In the genomic region with DNA sequence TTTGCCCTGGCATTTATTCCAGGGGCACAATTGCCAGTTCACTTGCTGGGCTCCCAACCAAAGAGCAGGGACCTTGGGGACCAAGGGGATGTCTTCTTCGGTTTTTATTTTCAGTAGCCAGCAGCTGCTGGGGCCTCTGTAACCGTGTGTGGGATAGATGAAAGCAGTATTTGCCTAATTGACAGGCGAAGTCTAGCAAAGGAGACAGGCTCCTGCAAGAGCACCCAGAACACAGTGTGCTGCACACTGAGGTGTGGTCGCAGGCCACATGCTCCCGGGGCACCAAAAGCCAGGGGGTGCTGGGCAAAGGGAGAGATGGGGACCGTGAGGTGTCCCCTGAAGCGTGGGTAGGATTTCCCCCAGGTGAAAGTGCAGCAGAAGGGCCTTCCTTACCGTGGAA, we compare ENCODE assay signal across 17 cellular contexts. TPM values are rescaled to one million over a fixed set of nuclear protein-coding genes. Genes with fewer than 3 reads are reported as not detected.
"Had no signal": no experiment of that assay in that cellular context is flagged by ENCODE, and none has a peak within 500 bp of the region (broad histone marks: within the 10 kb centered on the region; RNA-seq: fewer than 3 reads in every experiment).

No MANE protein-coding gene starts in this region.

- H3K4me3 ChIP-seq: lower lobe of right lung, right atrium auricular region, smooth muscle cell, suprapubic skin had no signal

- H3K27me3 Mint-ChIP-seq: activated T-cell treated with anti-CD3 and anti-CD28 coated beads, Interleukin-2, amount 50 U/mL, for 24 hours had no signal

- H3K36me3 Mint-ChIP-seq: activated naive CD4-positive, alpha-beta T cell treated with anti-CD3 and anti-CD28 coated beads, Interleukin-2, amount 50 U/mL, for 72 hours; immature natural killer cell; naive thymus-derived CD4-positive, alpha-beta T cell; type B pancreatic cell had no signal

- H3K9me3 ChIP-seq: lower lobe of right lung, neutrophil, right atrium auricular region, suprapubic skin had no signal

- H3K27ac ChIP-seq: brain microvascular endothelial cell, lower lobe of right lung, neutrophil, right atrium auricular region, suprapubic skin had no signal

- H3K27ac Mint-ChIP-seq: activated naive CD4-positive, alpha-beta T cell treated with anti-CD3 and anti-CD28 coated beads, Interleukin-2, amount 50 U/mL, for 72 hours; activated T-cell treated with anti-CD3 and anti-CD28 coated beads, Interleukin-2, amount 50 U/mL, for 24 hours; T-helper 1 cell treated with Interleukin-12 subunit alpha and Interleukin-12 subunit beta and Interleukin-4 antibody, amounts not matched to agents 30 μg/mL and 1 μg/mL, for 36 hours; type B pancreatic cell had no signal

- H3K4me2 ChIP-seq: smooth muscle cell had no signal

- H3K4me3 Mint-ChIP-seq: activated T-cell treated with anti-CD3 and anti-CD28 coated beads, Interleukin-2, amount 50 U/mL, for 24 hours; T-helper 1 cell treated with Interleukin-12 subunit alpha and Interleukin-12 subunit beta and Interleukin-4 antibody, amounts not matched to agents 30 μg/mL and 1 μg/mL, for 36 hours; type B pancreatic cell had no signal

- H3K36me3 ChIP-seq: brain microvascular endothelial cell, lower lobe of right lung, neutrophil, right atrium auricular region, suprapubic skin had no signal

- H3K4me1 ChIP-seq: lower lobe of right lung, right atrium auricular region, suprapubic skin had no signal

- H3K9me3 Mint-ChIP-seq: activated naive CD4-positive, alpha-beta T cell treated with anti-CD3 and anti-CD28 coated beads, Interleukin-2, amount 50 U/mL, for 72 hours; activated T-cell treated with anti-CD3 and anti-CD28 coated beads, Interleukin-2, amount 50 U/mL, for 24 hours; immature natural killer cell; naive thymus-derived CD4-positive, alpha-beta T cell; T-helper 1 cell treated with Interleukin-12 subunit alpha and Interleukin-12 subunit beta and Interleukin-4 antibody, amounts not matched to agents 30 μg/mL and 1 μg/mL, for 36 hours; type B pancreatic cell had no signal

- ATAC-seq: activated naive CD4-positive, alpha-beta T cell treated with anti-CD3 and anti-CD28 coated beads, Interleukin-2, amount 50 U/mL, for 72 hours; lower lobe of right lung; naive thymus-derived CD4-positive, alpha-beta T cell; stimulated activated naive CD8-positive, alpha-beta T cell treated with anti-CD3 and anti-CD28 coated beads, Interleukin-15, Interleukin-2, amounts not matched to agents 100 U/mL and 50 U/mL, for 24 hours had no signal

- DNase-seq: activated CD4-positive, CD25-positive, alpha-beta regulatory T cell; activated effector memory CD4-positive, alpha-beta T cell treated with anti-CD3 and anti-CD28 coated beads, Interleukin-2, amount 50 U/mL, for 16 hours; activated T-cell treated with anti-CD3 and anti-CD28 coated beads, Interleukin-2, amount 50 U/mL, for 24 hours; brain microvascular endothelial cell; immature natural killer cell; lower lobe of right lung; naive thymus-derived CD4-positive, alpha-beta T cell; stimulated activated CD4-positive, alpha-beta T cell treated with anti-CD3 and anti-CD28 coated beads, Interleukin-1b, Interleukin-23, amount 100 ng/mL, for 48 hours; stimulated activated naive CD8-positive, alpha-beta T cell treated with anti-CD3 and anti-CD28 coated beads, Interleukin-15, Interleukin-2, amounts not matched to agents 100 U/mL and 50 U/mL, for 24 hours had no signal

- H3K27me3 ChIP-seq: brain microvascular endothelial cell, neutrophil, right atrium auricular region, suprapubic skin had no signal

RNA-seq across cellular contexts. Expression of a gene that starts 5.3 kb away (rescaled TPM):
- total RNA-seq: lower lobe of right lung, posterior vena cava, smooth muscle cell, suprapubic skin had no signal
